ENCODE assay signal across 10 cellular contexts in the genomic region with DNA sequence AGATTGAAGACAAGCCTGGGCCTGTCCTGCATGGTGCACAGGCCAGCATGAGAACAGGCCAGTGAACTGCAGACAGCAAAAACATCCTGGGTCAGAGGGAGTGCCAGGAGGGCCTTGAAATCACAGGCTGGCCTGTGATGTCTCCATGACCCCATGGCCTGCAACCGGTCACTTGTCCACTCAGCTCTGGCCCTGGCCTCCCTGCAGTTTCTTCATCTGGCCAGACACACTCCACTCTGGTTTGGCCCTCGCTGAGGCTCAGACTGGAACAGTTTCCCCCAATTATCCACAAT. TPM values are rescaled to one million over a fixed set of nuclear protein-coding genes. Genes with fewer than 3 reads are reported as not detected.
A peak's percentile ranks its signal among the peaks of the same experiment; 100 is the strongest.
DNase-seq lines count a peak whose midpoint lies in the region; TF ChIP-seq lines count a peak whose summit lies in the region.
"Had no signal": no experiment of that assay in that cellular context is flagged by ENCODE, and none has a peak within 500 bp of the region (broad histone marks: within the 10 kb centered on the region; RNA-seq: fewer than 3 reads in every experiment).

No MANE protein-coding gene starts in this region.

- H3K9me3 ChIP-seq in ascending aorta = no peaks in the 10 kb centered on the region
- H3K9me3 ChIP-seq in uterus = no peaks in the 10 kb centered on the region

- H3K27me3 ChIP-seq in ascending aorta (no peaks in the 10 kb centered on the region), uterus (no peaks in the 10 kb centered on the region)

- TF ChIP-seq CTCF in ascending aorta (IDR thresholded peaks at IDR 0.05) = no peak
- TF ChIP-seq CTCF in neural crest cell (conservative IDR thresholded peaks at IDR 0.05) = no peak
- TF ChIP-seq CTCF in uterus (IDR thresholded peaks at IDR 0.05) = no peak

- H3K36me3 Mint-ChIP-seq in neural crest cell (ENCODE audit: low read depth) = no peaks in the 10 kb centered on the region

- TF ChIP-seq POLR2A in uterus (IDR thresholded peaks at IDR 0.05) = no peak

- intact Hi-C loops in ascending aorta (cut with DNase I) (no loop called here), uterus (cut with DNase I; ENCODE audit: low total_unique reads) (no loop called here)

- no peak overlapping the region for H3K4me3 Mint-ChIP-seq in neural crest cell

- no peak for DNase-seq in ascending aorta (ENCODE audit: low spot score in 2 of 2)
- peak; percentile 22 for DNase-seq in glomerular visceral epithelial cell (ENCODE audit: extremely low spot score)
- no peak for DNase-seq in neural crest cell (ENCODE audit: low read depth, low spot score)
- peak; percentile 48 to 66 for DNase-seq in uterus
- no peak for DNase-seq in kidney tubule cell (ENCODE audit: low spot score)
- DNase-seq in hippocampal formation (lab: John Stamatoyannopoulos, UW) = no peak
- no peak for DNase-seq in NCI-H2107 treated with DMSO at 0.1 percent for 48 hours (lab: John Stamatoyannopoulos, UW; ENCODE audit: unreplicated experiment)
- DNase-seq: activated T-cell treated with anti-CD3 and anti-CD28 coated beads for 4 hours, DMS53, Karpas-422 had no signal

- peak overlapping the region; percentile 70 for H3K27ac Mint-ChIP-seq in neural crest cell (ENCODE audit: unreplicated experiment)

- H3K27ac ChIP-seq in ascending aorta = peak overlapping the region; percentile 18 to 65
- peak overlapping the region; percentile 78 to 81 for H3K27ac ChIP-seq in uterus

- H3K9me3 Mint-ChIP-seq in neural crest cell = no peaks in the 10 kb centered on the region

- H3K4me3 ChIP-seq in ascending aorta (no peak overlapping the region), uterus (peak overlapping the region in 1 of 2 donors; percentile 5)

- no peaks in the 10 kb centered on the region for H3K27me3 Mint-ChIP-seq in neural crest cell (ENCODE audit: low read depth)

- H3K4me1 Mint-ChIP-seq in neural crest cell = peaks cover 67% of the 10 kb centered on the region

- H3K4me1 ChIP-seq in ascending aorta = peaks cover 8 to 41% of the 10 kb centered on the region in 2 donors
- peaks cover 19 to 20% of the 10 kb centered on the region in 2 donors for H3K4me1 ChIP-seq in uterus

- H3K36me3 ChIP-seq in ascending aorta = no peaks in the 10 kb centered on the region
- H3K36me3 ChIP-seq in uterus = no peaks in the 10 kb centered on the region

RNA-seq across cellular contexts. Expression of a gene that starts 12.6 kb away (rescaled TPM):
- 7.1 TPM for total RNA-seq in ascending aorta
- total RNA-seq in neural crest cell = 10.2 and 11.1 TPM in 2 replicates
- total RNA-seq in uterus = 10 to 100 TPM in 1 of 4 donors, 1 to 10 TPM in 3; 4.4 to 29.6 (median 8.1) TPM

Comparison
In these comparisons a context has a peak if more than half of its experiments do, and no peak if none do; other contexts are left out.
1. DNase-seq: peak in glomerular visceral epithelial cell (single experiment) and uterus (2 of 2); none in ascending aorta (0 of 2), neural crest cell (single experiment), kidney tubule cell (single experiment), hippocampal formation (0 of 2) and NCI-H2107 treated with DMSO at 0.1 percent for 48 hours (single experiment).